In the genomic region with DNA sequence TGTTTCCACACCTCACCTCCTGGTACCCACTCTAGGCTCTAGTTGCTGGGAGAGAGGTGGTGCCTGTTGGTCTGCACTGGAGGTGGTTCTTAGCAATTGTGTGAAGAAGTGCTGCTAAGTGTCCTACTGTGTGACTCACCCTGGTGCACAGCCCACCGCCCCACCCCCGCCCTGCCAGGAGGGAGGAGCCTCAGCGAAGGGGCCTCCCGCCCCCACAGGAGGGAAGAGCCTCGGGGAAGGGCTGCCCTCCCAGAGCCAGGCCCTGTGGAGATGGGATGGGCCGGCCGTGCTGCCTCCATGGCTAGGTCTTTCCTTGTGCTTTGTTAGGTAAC, we compare ENCODE assay signal across 10 cellular contexts.
A peak's percentile ranks its signal among the peaks of the same experiment; 100 is the strongest.
DNase-seq lines count a peak whose midpoint lies in the region; ATAC-seq, FAIRE-seq and TF ChIP-seq lines count a peak whose summit lies in the region.
"Had no signal": no experiment of that assay in that cellular context is flagged by ENCODE, and none has a peak within 500 bp of the region (broad histone marks: within the 10 kb centered on the region; RNA-seq: fewer than 3 reads in every experiment).

No MANE protein-coding gene starts in this region.

- CTCF ChIA-PET in HEK293 (lab: Yijun Ruan, JAX) = interaction anchor here (0.8 kb wide), 1 partner anchor 52 kb away, joined by 3 read pairs; no protein-coding TSS in a partner anchor

- intact Hi-C loops in kidney (cut with DNase I) = no loop called here

- POLR2A ChIA-PET in HEK293 (lab: Yijun Ruan, JAX) = no interaction called here

- H3K4me1 ChIP-seq in HEK293 (ENCODE audit: control insufficient read depth, insufficient read depth, low read length) = no peaks in the 10 kb centered on the region
- H3K4me1 ChIP-seq in kidney (ENCODE audit: control insufficient read depth in 1 of 2, insufficient read depth in 1 of 2, low read depth in 1 of 2, low read length in 2 of 2) = no peaks in the 10 kb centered on the region

- no peak overlapping the region for H3K9ac ChIP-seq in kidney (ENCODE audit: low read length in 2 of 2)

- peak; percentile 42 to 44 for DNase-seq in activated T-cell treated with anti-CD3 and anti-CD28 coated beads, Interleukin-2, amount 50 U/mL, for 48 hours
- DNase-seq in foreskin fibroblast (peak; percentile 20 to 55), kidney (no peak), GM20000 (ENCODE audit: low spot score) (no peak)
- DNase-seq in stimulated activated naive CD4-positive, alpha-beta T cell treated with Interleukin-2 at 50 U/mL for 16 hours (lab: John Stamatoyannopoulos, UW) = no peak
- DNase-seq: DMS79, MV-4-11 had no signal

- no peak for ATAC-seq in GM18858 (IDR thresholded peaks at IDR 0.05; ENCODE audit: unreplicated experiment)

- no peak for FAIRE-seq in kidney (lab: Jason Lieb, UNC)

- no peaks in the 10 kb centered on the region for H3K9me3 ChIP-seq in HEK293 (ENCODE audit: control insufficient read depth, insufficient read depth, low read depth, low read length)
- H3K9me3 ChIP-seq in kidney (ENCODE audit: control insufficient read depth in 1 of 2, low read length in 2 of 2) = no peaks in the 10 kb centered on the region

- H3K36me3 ChIP-seq in HEK293 (ENCODE audit: control insufficient read depth in 2 of 2, insufficient read depth in 1 of 2, low read length in 2 of 2) (peaks cover 0 to 41% of the 10 kb centered on the region in 2 experiments; a peak in 1 of 3 replicates), kidney (ENCODE audit: control insufficient read depth in 1 of 2, insufficient read depth in 2 of 2, low read length in 2 of 2) (peaks cover 11 to 15% of the 10 kb centered on the region in 2 donors)

- TF ChIP-seq CTCF in HEK293 (tag by site-specific recombination; IDR thresholded peaks at IDR 0.05) (no peak), foreskin fibroblast (IDR thresholded peaks at IDR 0.05; ENCODE audit: low read depth, low read length) (no peak), kidney (IDR thresholded peaks at IDR 0.05; ENCODE audit: borderline replicate concordance, extremely low read depth, insufficient read depth) (no peak), GM20000 (IDR thresholded peaks at IDR 0.05; ENCODE audit: extremely low read depth, missing control alignments) (no peak)

- H3K27ac ChIP-seq in HEK293 (ENCODE audit: extremely low read depth, low read depth, low read length) (no peak overlapping the region), skin epidermis (peak overlapping the region in 12 of 21 experiments; percentile 10 to 76 (median 47)), kidney (ENCODE audit: low read depth in 2 of 2, low read length in 2 of 2) (no peak overlapping the region)

- no peak overlapping the region for H3K4me3 ChIP-seq in HEK293 (ENCODE audit: low read depth, low read length)
- H3K4me3 ChIP-seq in foreskin fibroblast (ENCODE audit: low read depth in 1 of 2, low read length in 2 of 2) = no peak overlapping the region
- H3K4me3 ChIP-seq in skin epidermis = no peak overlapping the region
- no peak overlapping the region for H3K4me3 ChIP-seq in kidney (ENCODE audit: low read length in 2 of 2)

TF ChIP-seq in HEK293, 187 proteins besides CTCF, POLR2A, EP300 and RAD21:
- no peak for TF ChIP-seq ZNF133 (tag by site-specific recombination; IDR thresholded peaks at IDR 0.05)
- peak; percentile 89 for TF ChIP-seq ZIC2 (tag by site-specific recombination; IDR thresholded peaks at IDR 0.05)
- TF ChIP-seq KLF1 (tag by site-specific recombination; IDR thresholded peaks at IDR 0.05) = peak; percentile 76
- TF ChIP-seq ZFHX2 (tag by site-specific recombination; conservative IDR thresholded peaks at IDR 0.05) = peak; percentile 60
- peak; percentile 64 for TF ChIP-seq GLIS1 (tag by site-specific recombination; IDR thresholded peaks at IDR 0.05)
- no peak for TF ChIP-seq ZNF155 (tag by site-specific recombination; IDR thresholded peaks at IDR 0.05)

Comparison
In these comparisons a context has a peak if more than half of its experiments do, and no peak if none do; other contexts are left out.
1. H3K27ac ChIP-seq: peak in skin epidermis (12 of 21); none in HEK293 (single experiment) and kidney (0 of 2).
2. DNase-seq: peak in activated T-cell treated with anti-CD3 and anti-CD28 coated beads, Interleukin-2, amount 50 U/mL, for 48 hours (2 of 2) and foreskin fibroblast (2 of 2); none in stimulated activated naive CD4-positive, alpha-beta T cell treated with Interleukin-2 at 50 U/mL for 16 hours (single experiment), kidney (single experiment) and GM20000 (single experiment).